Comparison of ENCODE assay signal across 9 cellular contexts in genomic region chr5:181224390-181225234, GRCh38. TPM values are rescaled to one million over a fixed set of nuclear protein-coding genes. Genes with fewer than 3 reads are reported as not detected.
DNase-seq lines count a peak whose midpoint lies in the region; ATAC-seq, FAIRE-seq and TF ChIP-seq lines count a peak whose summit lies in the region.
"Had no signal": no experiment of that assay in that cellular context is flagged by ENCODE, and none has a peak within 500 bp of the region (broad histone marks: within the 10 kb centered on the region; RNA-seq: fewer than 3 reads in every experiment).

No MANE protein-coding gene starts in this region.

- H2BK120ac ChIP-seq in mesendoderm (ENCODE audit: low read depth, low read length): no peak overlapping the region

- WGBS in K562 (ENCODE audit: insufficient coverage, low coverage, missing lambda C conversion rate): 46% methylated on average over 19 of the region's 22 CpGs
- WGBS in mesendoderm (ENCODE audit: extremely low coverage, insufficient coverage, low lambda C conversion rate): no CpG with 5 or more reads among the region's 22 CpGs

- peak; percentile 43 for DNase-seq in stimulated activated CD4-positive, alpha-beta T cell treated with anti-CD3 and anti-CD28 coated beads, Interleukin-4, amount 100 ng/mL, for 24 hours
- no peak for DNase-seq in stimulated activated CD4-positive, alpha-beta T cell treated with anti-CD3 and anti-CD28 coated beads, Interleukin-4, amount 100 ng/mL, for 4 hours
- DNase-seq in K562 (ENCODE audit: extremely low read depth in 1 of 4, low spot score in 3 of 4): no peak
- DNase-seq in mesendoderm: no peak
- no peak for DNase-seq in SKM-1 (lab: John Stamatoyannopoulos, UW; ENCODE audit: unreplicated experiment)
- no peak for DNase-seq in cerebellar nuclear complex (lab: John Stamatoyannopoulos, UW)
- no peak for DNase-seq in NCI-H1105 (lab: John Stamatoyannopoulos, UW)
- DNase-seq: T1000 had no signal

- H3K9me3 ChIP-seq in K562 (replicated peaks; ENCODE audit: control insufficient read depth, insufficient read depth, low read depth, low read length): no peaks in the 10 kb centered on the region

- H3K56ac ChIP-seq in mesendoderm (ENCODE audit: low read length): peak overlapping the region; percentile 99

- peak overlapping the region; percentile 29 for H3K23ac ChIP-seq in mesendoderm (ENCODE audit: low read length)

- H2BK15ac ChIP-seq in mesendoderm (replicated peaks; ENCODE audit: low read depth): no peak overlapping the region

- no peak for FAIRE-seq in K562 (lab: Jason Lieb, UNC)

- ATAC-seq in K562 (no peak), GM21619 (IDR thresholded peaks at IDR 0.05; ENCODE audit: unreplicated experiment) (no peak)

- H3K4ac ChIP-seq in mesendoderm (ENCODE audit: low read depth, low read length): no peak overlapping the region

- intact Hi-C loops in K562 (cut with micrococcal nuclease): no loop called here

- POLR2A ChIA-PET in K562 (lab: Yijun Ruan, JAX): interaction anchor here (1.1 to 4.6 kb wide), 3 partner anchors 10 to 18 kb away, joined by 3 to 55 read pairs (median 4); no protein-coding TSS in a partner anchor

- H3K27me3 ChIP-seq in K562 (ENCODE audit: control insufficient read depth in 2 of 2, insufficient read depth in 2 of 2, low read length in 2 of 2) (no peaks in the 10 kb centered on the region), mesendoderm (ENCODE audit: insufficient read depth, low read length, poor library complexity) (no peaks in the 10 kb centered on the region)

- TF ChIP-seq POLR2A in K562 (conservative IDR thresholded peaks at IDR 0.05): no peak

- no peak overlapping the region for H4K5ac ChIP-seq in mesendoderm (ENCODE audit: low read length)

- H3K4me3 ChIP-seq in K562 (peak overlapping the region; percentile 86), mesendoderm (ENCODE audit: low read length) (peak overlapping the region; percentile 63)

- H4K8ac ChIP-seq in mesendoderm (ENCODE audit: low read depth, low read length): no peak overlapping the region

- in situ Hi-C loops in K562 (cut with MboI): no loop called here

- TF ChIP-seq CTCF in K562 (IDR thresholded peaks at IDR 0.05 in 2 of 3, conservative IDR thresholded peaks at IDR 0.05 in 1 of 3; ENCODE audit: insufficient read depth in 2 of 3, low read depth in 1 of 3, low read length in 3 of 3): no peak

- 0 out of 2 replicates have a peak, but pooled peaks cover 2% of the 10 kb centered on the region for H4K20me1 ChIP-seq in K562 (replicated peaks; ENCODE audit: control insufficient read depth, insufficient read depth, low read length)

- no TSS peak for BruUV-seq in K562 (replicated peaks; lab: Mats Ljungman, UMichigan)

- H3K4me2 ChIP-seq in K562 (ENCODE audit: insufficient read depth, low read length) (peak overlapping the region; percentile 96), mesendoderm (ENCODE audit: low read length) (peak overlapping the region; percentile 79)

- peak overlapping the region; percentile 51 for H2BK5ac ChIP-seq in mesendoderm (ENCODE audit: low read length)

- peak overlapping the region; percentile 92 to 96 for H3K9ac ChIP-seq in K562 (ENCODE audit: insufficient read depth in 1 of 2, low read depth in 2 of 2, low read length in 2 of 2)
- H3K9ac ChIP-seq in mesendoderm (ENCODE audit: low read length): peak overlapping the region; percentile 97

- peaks cover 35% of the 10 kb centered on the region for H3K36me3 ChIP-seq in K562 (ENCODE audit: control insufficient read depth, insufficient read depth, low read length)
- no peaks in the 10 kb centered on the region for H3K36me3 ChIP-seq in mesendoderm (ENCODE audit: control insufficient read depth, insufficient read depth, low read length)

- H3K9me1 ChIP-seq in K562 (ENCODE audit: control insufficient read depth, insufficient read depth, low read length): peaks cover 3% of the 10 kb centered on the region

- H3K79me2 ChIP-seq in K562 (ENCODE audit: control insufficient read depth, insufficient read depth, low read length) (peaks cover 29% of the 10 kb centered on the region), mesendoderm (ENCODE audit: control insufficient read depth, insufficient read depth, low read length) (peaks cover 2% of the 10 kb centered on the region)

- no peak for TF ChIP-seq RAD21 in K562 (CRISPR knock-in tag; conservative IDR thresholded peaks at IDR 0.05 in 1 of 2, IDR thresholded peaks at IDR 0.05 in 1 of 2)

- no peak for TF ChIP-seq EP300 in K562 (IDR thresholded peaks at IDR 0.05; ENCODE audit: low read length)

- H3K79me1 ChIP-seq in mesendoderm (ENCODE audit: low read length): peaks cover 5% of the 10 kb centered on the region

- H3K27ac ChIP-seq in K562 (ENCODE audit: extremely low read depth, low read depth, low read length): peak overlapping the region; percentile 90; the same call in 1 of the 3 replicates
- no peak overlapping the region for H3K27ac ChIP-seq in mesendoderm (ENCODE audit: low read depth, low read length)

- peak overlapping the region; percentile 59 for H2AK5ac ChIP-seq in mesendoderm (ENCODE audit: low read length)

- H3K4me1 ChIP-seq in K562 (replicated peaks in 1 of 2; ENCODE audit: control insufficient read depth in 2 of 2, insufficient read depth in 2 of 2, low read length in 2 of 2) (peaks cover 0 to 37% of the 10 kb centered on the region in 2 experiments; a peak in 4 of 5 replicates), mesendoderm (ENCODE audit: control insufficient read depth, low read depth, low read length) (peaks cover 4% of the 10 kb centered on the region)

- CTCF ChIA-PET in K562 (lab: Yijun Ruan, JAX; ENCODE audit: low intra/inter-chr PET ratio): no interaction called here

- H3K18ac ChIP-seq in mesendoderm (ENCODE audit: low read length): no peak overlapping the region

- H2AFZ ChIP-seq in K562 (ENCODE audit: low read depth, low read length): peak overlapping the region; percentile 74; the same call in 1 of the 2 replicates

RNA-seq across cellular contexts. Expression of gene TRIM41, which starts 1.5 kb away (rescaled TPM):
- total RNA-seq in K562 (2011; cell fraction: chromatin; rRNA removed; ENCODE audit: low replicate concordance): 93.5 and 120 TPM in 2 replicates
- total RNA-seq in K562 (2011; cell fraction: nucleolus; rRNA removed): 59.6 and 64.0 TPM in 2 replicates
- total RNA-seq in K562 (2011; cell fraction: nucleoplasm; rRNA removed): 84.3 and 102 TPM in 2 replicates
- total RNA-seq in K562 (2014; rRNA removed) (29.5 and 31.6 TPM in 2 replicates), K562 (2014; rRNA removed; fragmentation: Illumina TruSeq; extraction: Trizol) (11.4 and 14.2 TPM in 2 replicates), K562 (2015; rRNA removed; fragmentation: Illumina TruSeq; extraction: Trizol) (21.7 and 25.6 TPM in 2 replicates), K562 (2021) (37.7 and 47.6 TPM in 2 replicates)
- polyA plus RNA-seq in K562 (2011; rRNA removed) (15.6 and 19.3 TPM in 2 replicates), K562 (2014; fragmentation: Illumina TruSeq; extraction: Trizol) (20.9 and 29.8 TPM in 2 replicates), K562 (2014; fragmentation: Nextera tagmentation; extraction: Ambion mirVana) (1 to 10 TPM; 1.8 to 2.1 TPM), K562 (2014; rRNA removed) (34.8 and 39.3 TPM in 2 replicates)
- polyA plus RNA-seq in K562 (2011; cell fraction: cytosol; rRNA removed): 15.7 and 25.0 TPM in 2 replicates
- polyA plus RNA-seq in K562 (2011; cell fraction: nucleus; rRNA removed): 121 and 125 TPM in 2 replicates
- 32.5 and 45.1 TPM in 2 replicates for polyA plus RNA-seq in K562 (2012)
- polyA minus RNA-seq in K562 (2011; rRNA and poly(A)+ RNA removed): 14.0 and 16.6 TPM in 2 replicates
- polyA minus RNA-seq in K562 (2011; cell fraction: cytosol; rRNA and poly(A)+ RNA removed): 7.3 and 9.5 TPM in 2 replicates
- 19.9 and 22.7 TPM in 2 replicates for polyA minus RNA-seq in K562 (2011; cell fraction: nucleus; rRNA and poly(A)+ RNA removed)
- 15.1 TPM for polyA plus RNA-seq in mesendoderm (2013, experiment 1 of 2)
- polyA plus RNA-seq in mesendoderm (2013, experiment 2 of 2): 14.4 TPM

RNA-seq across cellular contexts. Expression of gene RACK1, which starts 19.1 kb away (rescaled TPM):
- 854 and 1,455 TPM in 2 replicates for total RNA-seq in K562 (2011; cell fraction: chromatin; rRNA removed; ENCODE audit: low replicate concordance)
- 1,835 and 1,893 TPM in 2 replicates for total RNA-seq in K562 (2011; cell fraction: nucleolus; rRNA removed)
- 1,718 and 2,743 TPM in 2 replicates for total RNA-seq in K562 (2011; cell fraction: nucleoplasm; rRNA removed)
- total RNA-seq in K562 (2014; rRNA removed) (4,051 and 4,420 TPM in 2 replicates), K562 (2014; rRNA removed; fragmentation: Illumina TruSeq; extraction: Trizol) (2,268 and 2,618 TPM in 2 replicates), K562 (2015; rRNA removed; fragmentation: Illumina TruSeq; extraction: Trizol) (3,776 and 3,843 TPM in 2 replicates), K562 (2021) (2,303 and 2,318 TPM in 2 replicates)
- polyA plus RNA-seq in K562 (2011; rRNA removed) (3,764 and 5,908 TPM in 2 replicates), K562 (2014; fragmentation: Illumina TruSeq; extraction: Trizol) (3,833 and 4,270 TPM in 2 replicates), K562 (2014; fragmentation: Nextera tagmentation; extraction: Ambion mirVana) (1,000 to 10,000 TPM; 3,894 to 5,311 TPM), K562 (2014; rRNA removed) (3,427 and 3,846 TPM in 2 replicates)
- polyA plus RNA-seq in K562 (2011; cell fraction: cytosol; rRNA removed): 7,594 and 7,810 TPM in 2 replicates
- 2,830 and 3,465 TPM in 2 replicates for polyA plus RNA-seq in K562 (2011; cell fraction: nucleus; rRNA removed)
- polyA plus RNA-seq in K562 (2012): 3,329 and 5,405 TPM in 2 replicates
- 4,917 and 6,085 TPM in 2 replicates for polyA minus RNA-seq in K562 (2011; rRNA and poly(A)+ RNA removed)
- 3,397 and 3,535 TPM in 2 replicates for polyA minus RNA-seq in K562 (2011; cell fraction: cytosol; rRNA and poly(A)+ RNA removed)
- polyA minus RNA-seq in K562 (2011; cell fraction: nucleus; rRNA and poly(A)+ RNA removed): 973 and 1,854 TPM in 2 replicates
- polyA plus RNA-seq in mesendoderm (2013, experiment 1 of 2): 3,047 TPM
- 3,083 TPM for polyA plus RNA-seq in mesendoderm (2013, experiment 2 of 2)

RNA-seq across cellular contexts. Expression of gene TRIM7, which starts 19.6 kb away (rescaled TPM):
- 5.4 and 8.3 TPM in 2 replicates for total RNA-seq in K562 (2011; cell fraction: chromatin; rRNA removed; ENCODE audit: low replicate concordance)
- total RNA-seq in K562 (2011; cell fraction: nucleolus; rRNA removed): 6.2 and 7.5 TPM in 2 replicates
- total RNA-seq in K562 (2011; cell fraction: nucleoplasm; rRNA removed): 7.2 and 7.9 TPM in 2 replicates
- total RNA-seq in K562 (2014; rRNA removed) (12.9 and 13.8 TPM in 2 replicates), K562 (2014; rRNA removed; fragmentation: Illumina TruSeq; extraction: Trizol) (8.4 and 11.7 TPM in 2 replicates), K562 (2015; rRNA removed; fragmentation: Illumina TruSeq; extraction: Trizol) (8.9 and 9.0 TPM in 2 replicates), K562 (2021) (10.3 and 12.4 TPM in 2 replicates)
- polyA plus RNA-seq in K562 (2011; rRNA removed) (7.1 and 12.6 TPM in 2 replicates), K562 (2014; fragmentation: Illumina TruSeq; extraction: Trizol) (5.4 and 7.7 TPM in 2 replicates), K562 (2014; fragmentation: Nextera tagmentation; extraction: Ambion mirVana) (1 to 10 TPM; 2.6 to 3.2 TPM), K562 (2014; rRNA removed) (12.4 and 14.9 TPM in 2 replicates)
- polyA plus RNA-seq in K562 (2011; cell fraction: cytosol; rRNA removed): 4.5 and 12.8 TPM in 2 replicates
- polyA plus RNA-seq in K562 (2011; cell fraction: nucleus; rRNA removed): 8.4 and 8.9 TPM in 2 replicates
- polyA plus RNA-seq in K562 (2012): 6.9 and 17.6 TPM in 2 replicates
- 3.3 and 4.2 TPM in 2 replicates for polyA minus RNA-seq in K562 (2011; rRNA and poly(A)+ RNA removed)
- 3.4 and 4.1 TPM in 2 replicates for polyA minus RNA-seq in K562 (2011; cell fraction: cytosol; rRNA and poly(A)+ RNA removed)
- 2.6 and 3.3 TPM in 2 replicates for polyA minus RNA-seq in K562 (2011; cell fraction: nucleus; rRNA and poly(A)+ RNA removed)
- 0.04 TPM for polyA plus RNA-seq in mesendoderm (2013, experiment 1 of 2)
- 0.06 TPM for polyA plus RNA-seq in mesendoderm (2013, experiment 2 of 2)

RNA-seq across cellular contexts. Expression of gene TRIM52, which starts 36.3 kb away (rescaled TPM):
- total RNA-seq in K562 (2011; cell fraction: chromatin; rRNA removed; ENCODE audit: low replicate concordance): 34.8 and 81.1 TPM in 2 replicates
- 29.7 and 40.4 TPM in 2 replicates for total RNA-seq in K562 (2011; cell fraction: nucleolus; rRNA removed)
- total RNA-seq in K562 (2011; cell fraction: nucleoplasm; rRNA removed): 48.1 and 60.9 TPM in 2 replicates
- total RNA-seq in K562 (2014; rRNA removed) (6.1 and 6.5 TPM in 2 replicates), K562 (2014; rRNA removed; fragmentation: Illumina TruSeq; extraction: Trizol) (13.5 and 13.9 TPM in 2 replicates), K562 (2015; rRNA removed; fragmentation: Illumina TruSeq; extraction: Trizol) (10.5 and 12.8 TPM in 2 replicates), K562 (2021) (13.5 and 14.2 TPM in 2 replicates)
- polyA plus RNA-seq in K562 (2011; rRNA removed) (21.9 and 24.1 TPM in 2 replicates), K562 (2014; fragmentation: Illumina TruSeq; extraction: Trizol) (15.8 and 17.2 TPM in 2 replicates), K562 (2014; fragmentation: Nextera tagmentation; extraction: Ambion mirVana) (1 to 10 TPM; 3.3 to 3.7 TPM), K562 (2014; rRNA removed) (18.0 and 20.0 TPM in 2 replicates)
- polyA plus RNA-seq in K562 (2011; cell fraction: cytosol; rRNA removed): 5.6 and 11.8 TPM in 2 replicates
- 30.2 and 31.5 TPM in 2 replicates for polyA plus RNA-seq in K562 (2011; cell fraction: nucleus; rRNA removed)
- 12.9 and 20.0 TPM in 2 replicates for polyA plus RNA-seq in K562 (2012)
- polyA minus RNA-seq in K562 (2011; rRNA and poly(A)+ RNA removed): 17.6 and 20.0 TPM in 2 replicates
- 6.1 and 6.8 TPM in 2 replicates for polyA minus RNA-seq in K562 (2011; cell fraction: cytosol; rRNA and poly(A)+ RNA removed)
- polyA minus RNA-seq in K562 (2011; cell fraction: nucleus; rRNA and poly(A)+ RNA removed): 11.4 and 21.9 TPM in 2 replicates
- polyA plus RNA-seq in mesendoderm (2013, experiment 1 of 2): 2.8 TPM
- polyA plus RNA-seq in mesendoderm (2013, experiment 2 of 2): 2.8 TPM
